In genomic region chr11:27472398-27473016, GRCh38 we compare ENCODE assay signal across 1 cellular context.
TF ChIP-seq lines count a peak whose summit lies in the region.

LGR4 (minus strand) TSS chr11:27472790; CDS start chr11:27472302, 488 bp downstream.

TF ChIP-seq in IMR-90, 13 proteins besides CTCF, POLR2A, EP300 and RAD21:
- TF ChIP-seq MXI1 (IDR thresholded peaks at IDR 0.05; ENCODE audit: borderline replicate concordance, low read depth, low read length) (0 out of 2 replicates have a peak, but pooled peaks have one; percentile 40), RCOR1 (IDR thresholded peaks at IDR 0.05; ENCODE audit: insufficient replicate concordance, low read length) (no peak)
